Comparison of ENCODE assay signal across 7 cellular contexts in genomic region chr13:27250833-27251165, GRCh38. TPM values are rescaled to one million over a fixed set of nuclear protein-coding genes. Genes with fewer than 3 reads are reported as not detected.
DNase-seq lines count a peak whose midpoint lies in the region; ATAC-seq and TF ChIP-seq lines count a peak whose summit lies in the region.

No MANE protein-coding gene starts in this region.

- H3K27ac ChIP-seq in ectodermal cell (ENCODE audit: insufficient read depth, low read depth, low read length, poor library complexity, severe bottlenecking): no peak overlapping the region
- H3K27ac ChIP-seq in osteoblast (ENCODE audit: low read depth, low read length): peak overlapping the region; percentile 99

- no peak for DNase-seq in Jurkat, Clone E6-1 (ENCODE audit: low read depth, low spot score)
- DNase-seq in osteoblast (ENCODE audit: insufficient read length, low spot score, missing footprints) (no peak), cerebellar cortex (ENCODE audit: low spot score) (no peak), Ammon's horn (ENCODE audit: low spot score) (no peak)

- ATAC-seq in GM19452 (IDR thresholded peaks at IDR 0.05; ENCODE audit: unreplicated experiment) (peak; percentile 14), GM18873 (IDR thresholded peaks at IDR 0.05; ENCODE audit: low FRiP score, unreplicated experiment) (no peak)

- no peaks in the 10 kb centered on the region for H3K36me3 ChIP-seq in ectodermal cell (ENCODE audit: control insufficient read depth, insufficient read depth, low read length)
- peaks cover 24% of the 10 kb centered on the region for H3K36me3 ChIP-seq in osteoblast (ENCODE audit: insufficient read depth, low read length)

- peaks cover 3% of the 10 kb centered on the region for H3K4me1 ChIP-seq in ectodermal cell (ENCODE audit: control insufficient read depth, insufficient read depth, low read length)
- peaks cover 20% of the 10 kb centered on the region for H3K4me1 ChIP-seq in osteoblast (ENCODE audit: insufficient read depth, low read length)

- peak overlapping the region; percentile 95 for H3K4me2 ChIP-seq in osteoblast (ENCODE audit: insufficient read depth, low read length)

- 0% methylated on average over 5 of the region's 9 CpGs for WGBS in ectodermal cell, 2 experiments

- no peak for TF ChIP-seq CTCF in osteoblast (IDR thresholded peaks at IDR 0.05; ENCODE audit: extremely low read depth, low read depth, low read length)

- H3K79me2 ChIP-seq in osteoblast (ENCODE audit: insufficient read depth, low read length): peaks cover 51% of the 10 kb centered on the region

- H3K4me3 ChIP-seq in Jurkat, Clone E6-1 (ENCODE audit: low read length): peak overlapping the region; percentile 82
- peak overlapping the region; percentile 83 for H3K4me3 ChIP-seq in ectodermal cell (ENCODE audit: insufficient read depth, low read depth, low read length)
- H3K4me3 ChIP-seq in osteoblast (ENCODE audit: insufficient read depth, low read length): peak overlapping the region; percentile 96

- no peaks in the 10 kb centered on the region for H3K9me3 ChIP-seq in ectodermal cell (ENCODE audit: control insufficient read depth, low read length)
- H3K9me3 ChIP-seq in osteoblast (ENCODE audit: low read depth, low read length): no peaks in the 10 kb centered on the region

- peak overlapping the region; percentile 78 for H2AFZ ChIP-seq in osteoblast (ENCODE audit: low read length)

- H3K27me3 ChIP-seq in ectodermal cell (ENCODE audit: control insufficient read depth, insufficient read depth, low read length, poor library complexity, severe bottlenecking): no peaks in the 10 kb centered on the region
- H3K27me3 ChIP-seq in osteoblast (ENCODE audit: insufficient read depth, low read length): no peaks in the 10 kb centered on the region

- peaks cover 13% of the 10 kb centered on the region for H4K20me1 ChIP-seq in osteoblast (ENCODE audit: insufficient read depth, low read length)

RNA-seq across cellular contexts. Expression of gene RPL21, which starts 0.6 kb away (rescaled TPM):
- polyA plus RNA-seq in Jurkat, Clone E6-1 (2012; ENCODE audit: insufficient read depth, insufficient read length): 1,676 TPM
- 1,675 TPM for polyA plus RNA-seq in ectodermal cell (2013, experiment 1 of 4)
- 1,771 TPM for polyA plus RNA-seq in ectodermal cell (2013, experiment 2 of 4)
- 2,287 TPM for polyA plus RNA-seq in ectodermal cell (2013, experiment 3 of 4)
- polyA plus RNA-seq in ectodermal cell (2013, experiment 4 of 4): 2,488 TPM
- total RNA-seq in osteoblast: 544 and 726 TPM in 2 replicates

RNA-seq across cellular contexts. Expression of gene RASL11A, which starts 19.8 kb away (rescaled TPM):
- polyA plus RNA-seq in Jurkat, Clone E6-1 (2012; ENCODE audit: insufficient read depth, insufficient read length): 6.9 TPM
- polyA plus RNA-seq in ectodermal cell (2013, experiment 1 of 4): 0.65 TPM
- polyA plus RNA-seq in ectodermal cell (2013, experiment 2 of 4): 0.68 TPM
- polyA plus RNA-seq in ectodermal cell (2013, experiment 3 of 4): 0.59 TPM
- polyA plus RNA-seq in ectodermal cell (2013, experiment 4 of 4): 1.6 TPM
- 8.8 and 11.9 TPM in 2 replicates for total RNA-seq in osteoblast
